12 cellular contexts compared by ENCODE assay signal in genomic region chr12:26011099-26011498, GRCh38. TPM values are rescaled to one million over a fixed set of nuclear protein-coding genes. Genes with fewer than 3 reads are reported as not detected.
DNase-seq lines count a peak whose midpoint lies in the region; ATAC-seq, FAIRE-seq and TF ChIP-seq lines count a peak whose summit lies in the region.
"Had no signal": no experiment of that assay in that cellular context is flagged by ENCODE, and none has a peak within 500 bp of the region (broad histone marks: within the 10 kb centered on the region; RNA-seq: fewer than 3 reads in every experiment).

No MANE protein-coding gene starts in this region.

- H3K79me2 ChIP-seq in H1 (ENCODE audit: control insufficient read depth in 1 of 2, insufficient read depth in 2 of 2, low read length in 2 of 2): peaks cover 0 to 81% of the 10 kb centered on the region in 2 experiments; a peak in 2 of 4 replicates

- H4K20me1 ChIP-seq in H1 (replicated peaks in 1 of 2; ENCODE audit: control insufficient read depth in 1 of 2, insufficient read depth in 2 of 2, low read length in 2 of 2): peaks cover 0 to 4% of the 10 kb centered on the region in 2 experiments

- no peak overlapping the region for H3K4me3 ChIP-seq in H1 (ENCODE audit: extremely low read depth in 1 of 4, insufficient read depth in 2 of 4, low read depth in 3 of 4, low read length in 4 of 4)
- H3K4me3 ChIP-seq in lower lobe of right lung: no peak overlapping the region
- no peak overlapping the region for H3K4me3 ChIP-seq in tibial nerve

- POLR2A ChIA-PET in H1 (lab: Charles Lee; ENCODE audit: partially characterized antibody): no interaction called here

- 74% methylated on average over 2 of the region's 2 CpGs; no CpG with 5 or more reads in 1 of the 2 experiments for WGBS in H1 (ENCODE audit: extremely low coverage in 1 of 2, insufficient coverage in 1 of 2, insufficient read length in 1 of 2, insufficient replicate concordance in 2 of 2, low coverage in 1 of 2, low lambda C conversion rate in 2 of 2, missing lambda C conversion rate in 1 of 2), 2 experiments
- 42 to 47% methylated on average over 2 of the region's 2 CpGs for WGBS in tibial nerve, 2 donors

- peak; percentile 62 for DNase-seq in M059J (ENCODE audit: low read depth)
- DNase-seq in H1 (ENCODE audit: low read depth in 1 of 2, low spot score in 2 of 2): no peak
- no peak for DNase-seq in lower lobe of right lung
- DNase-seq in tibial nerve (ENCODE audit: low spot score in 2 of 2): peak in 1 of 2 donors; percentile 28
- DNase-seq in middle frontal gyrus (ENCODE audit: extremely low spot score, low spot score): no peak
- no peak for DNase-seq in NCI-H1092 treated with DMSO at 0.1 percent for 48 hours (lab: John Stamatoyannopoulos, UW)
- DNase-seq: effector memory CD4-positive, alpha-beta T cell; islet precursor cell; NCI-H2081 treated with DMSO at 0.1 percent for 48 hours had no signal

- peaks cover 0 to 8% (median 6%) of the 10 kb centered on the region in 4 experiments; a peak in 3 of 7 replicates for H3K4me1 ChIP-seq in H1 (replicated peaks in 1 of 4; ENCODE audit: control insufficient read depth in 3 of 4, insufficient read depth in 4 of 4, low read length in 3 of 4)
- peaks cover 16% of the 10 kb centered on the region for H3K4me1 ChIP-seq in lower lobe of right lung
- H3K4me1 ChIP-seq in tibial nerve: peaks cover 0 to 51% (median 11%) of the 10 kb centered on the region in 4 donors

- H2AFZ ChIP-seq in H1 (ENCODE audit: low read length): no peak overlapping the region

- TF ChIP-seq POLR2A in H1 (IDR thresholded peaks at IDR 0.05; ENCODE audit: control extremely low read depth in 1 of 2, low read depth in 2 of 2, low read length in 2 of 2): no peak
- no peak for TF ChIP-seq POLR2A in tibial nerve (IDR thresholded peaks at IDR 0.05)

- H3K56ac ChIP-seq in H1 (replicated peaks; ENCODE audit: insufficient read length, low read depth, low read length): no peak overlapping the region

- H4K91ac ChIP-seq in H1 (replicated peaks; ENCODE audit: insufficient read length, low read length): no peak overlapping the region

- no peak for FAIRE-seq in H1 (lab: Jason Lieb, UNC)

- H2BK20ac ChIP-seq in H1 (ENCODE audit: low read length): no peak overlapping the region

- H2BK12ac ChIP-seq in H1 (ENCODE audit: low read depth, low read length): no peak overlapping the region

- H2BK15ac ChIP-seq in H1 (ENCODE audit: low read length): no peak overlapping the region

- peak; percentile 70 to 80 for ATAC-seq in lower lobe of right lung
- no peak for ATAC-seq in HG03469 (IDR thresholded peaks at IDR 0.05; ENCODE audit: unreplicated experiment)
- no peak for ATAC-seq in HG03354 (IDR thresholded peaks at IDR 0.05; ENCODE audit: poor library complexity, severe bottlenecking, unreplicated experiment)

- no peak overlapping the region for H2BK120ac ChIP-seq in H1 (replicated peaks; ENCODE audit: low read depth, low read length)

- H3K9me3 ChIP-seq in H1 (ENCODE audit: insufficient read depth in 2 of 2, low read depth in 1 of 2, low read length in 1 of 2) (no peaks in the 10 kb centered on the region), lower lobe of right lung (no peaks in the 10 kb centered on the region), tibial nerve (no peaks in the 10 kb centered on the region)

- H2AK5ac ChIP-seq in H1 (ENCODE audit: low read depth, low read length): no peak overlapping the region

- H3K36me3 ChIP-seq in H1 (ENCODE audit: control insufficient read depth in 2 of 4, insufficient read depth in 4 of 4, low read length in 3 of 4): no peaks in the 10 kb centered on the region
- no peaks in the 10 kb centered on the region for H3K36me3 ChIP-seq in lower lobe of right lung
- H3K36me3 ChIP-seq in tibial nerve: no peaks in the 10 kb centered on the region

- H4K8ac ChIP-seq in H1 (ENCODE audit: extremely low read depth, insufficient read depth, low read length): no peak overlapping the region

- TF ChIP-seq EP300 in H1 (IDR thresholded peaks at IDR 0.05; ENCODE audit: borderline replicate concordance in 1 of 2, low read depth in 2 of 2, low read length in 2 of 2) (no peak), tibial nerve (IDR thresholded peaks at IDR 0.05) (peak in 1 of 2 donors; percentile 85)

- no peak overlapping the region for H3K14ac ChIP-seq in H1 (ENCODE audit: insufficient read length)

- H3K9ac ChIP-seq in H1 (replicated peaks in 1 of 4; ENCODE audit: extremely low read depth in 1 of 4, low read depth in 3 of 4, low read length in 3 of 4): no peak overlapping the region

- H3K23me2 ChIP-seq in H1 (ENCODE audit: low read depth, low read length): no peaks in the 10 kb centered on the region; the same call in 1 of the 2 replicates

- CTCF ChIA-PET in H1 (lab: Charles Lee; ENCODE audit: partially characterized antibody): interaction anchor here (1.2 kb wide), 1 partner anchor 18 kb away, joined by 5 read pairs; no protein-coding TSS in a partner anchor

- TF ChIP-seq CTCF in H1 (IDR thresholded peaks at IDR 0.05; ENCODE audit: control extremely low read depth in 1 of 3, insufficient read depth in 1 of 3, low read depth in 1 of 3, low read length in 3 of 3) (no peak), lower lobe of right lung (IDR thresholded peaks at IDR 0.05) (no peak), tibial nerve (IDR thresholded peaks at IDR 0.05) (no peak)

- no peak overlapping the region for H3K4ac ChIP-seq in H1 (replicated peaks; ENCODE audit: insufficient read length, low read depth, low read length)

- H3K23ac ChIP-seq in H1 (ENCODE audit: insufficient read length): no peak overlapping the region

- H2BK5ac ChIP-seq in H1 (ENCODE audit: low read depth, low read length): no peak overlapping the region

- no peaks in the 10 kb centered on the region for H3K27me3 ChIP-seq in H1 (replicated peaks in 1 of 4; ENCODE audit: control insufficient read depth in 3 of 4, extremely low read depth in 1 of 4, insufficient read depth in 3 of 4, low read length in 3 of 4)
- no peaks in the 10 kb centered on the region for H3K27me3 ChIP-seq in lower lobe of right lung (ENCODE audit: low read depth)
- H3K27me3 ChIP-seq in tibial nerve: no peaks in the 10 kb centered on the region

- H3K27ac ChIP-seq in H1 (ENCODE audit: low read depth, low read length) (no peak overlapping the region), lower lobe of right lung (peak overlapping the region; percentile 25), tibial nerve (peak overlapping the region in 3 of 4 donors; percentile 0 to 84 (median 74))
- H3K27ac ChIP-seq: VCaP had no signal

- TF ChIP-seq RAD21 in H1 (IDR thresholded peaks at IDR 0.05 in 1 of 2, conservative IDR thresholded peaks at IDR 0.05 in 1 of 2; ENCODE audit: low read depth in 2 of 2, low read length in 2 of 2): no peak

- H3K18ac ChIP-seq in H1 (ENCODE audit: extremely low read depth, low read length): no peak overlapping the region

- intact Hi-C loops in lower lobe of right lung (cut with DNase I): no loop called here

- no peak overlapping the region for H4K5ac ChIP-seq in H1 (ENCODE audit: insufficient read length, low read depth, low read length)

- H3K4me2 ChIP-seq in H1 (ENCODE audit: insufficient read depth in 1 of 2, low read depth in 2 of 2, low read length in 2 of 2): no peak overlapping the region

- 0 out of 2 replicates have a peak, but pooled peaks cover 2% of the 10 kb centered on the region for H3K79me1 ChIP-seq in H1 (ENCODE audit: low read depth, low read length)

TF ChIP-seq in H1, 55 proteins besides CTCF, POLR2A, EP300 and RAD21:
- TF ChIP-seq E2F6 (IDR thresholded peaks at IDR 0.05) (no peak), CEBPB (IDR thresholded peaks at IDR 0.05; ENCODE audit: low read depth, low read length) (peak; percentile 57; the same call in 1 of the 2 replicates)

RNA-seq across cellular contexts. Expression of gene RASSF8, which starts 52.6 kb away (rescaled TPM):
- total RNA-seq in M059J (2014; rRNA removed; shearing (Covaris generic)): 35.9 and 41.2 TPM in 2 replicates
- 46.7 and 48.2 TPM in 2 replicates for total RNA-seq in H1 (2021; fragmentation: NEBNext Ultra II Directional; extraction: Animal tissue kit (Norgen Biotek cat#: 25700))
- polyA plus RNA-seq in H1 (2011; rRNA removed): 4.4 and 6.4 TPM in 2 replicates
- 8.0 TPM for polyA plus RNA-seq in H1 (2011; cell fraction: cytosol; rRNA removed)
- polyA plus RNA-seq in H1 (2011; cell fraction: nucleus; rRNA removed): 17.9 TPM
- polyA plus RNA-seq in H1 (2012, experiment 1 of 2): 16.7 to 27.0 TPM (median 22.0 TPM) in 4 replicates
- polyA plus RNA-seq in H1 (2012, experiment 2 of 2): 0.94 TPM
- polyA plus RNA-seq in H1 (2013, experiment 1 of 2): 17.4 TPM
- polyA plus RNA-seq in H1 (2013, experiment 2 of 2): 14.5 TPM
- 54.9 and 97.5 TPM in 2 replicates for polyA minus RNA-seq in H1 (2011; rRNA and poly(A)+ RNA removed)
- 20.3 TPM for polyA minus RNA-seq in H1 (2011; cell fraction: cytosol; rRNA and poly(A)+ RNA removed)
- 79.4 TPM for polyA minus RNA-seq in H1 (2011; cell fraction: nucleus; rRNA and poly(A)+ RNA removed)
- total RNA-seq in lower lobe of right lung (62.1 TPM), tibial nerve (10 to 100 TPM; 42.9 to 87.2 (median 76.1) TPM)

Comparison
In these comparisons a context has a peak if more than half of its experiments do, and no peak if none do; other contexts are left out.
1. ATAC-seq: peak in lower lobe of right lung (2 of 2); none in HG03469 (single experiment) and HG03354 (single experiment).